Comparison of ENCODE assay signal across 17 cellular contexts in genomic region chr2:234363647-234364294, GRCh38.
DNase-seq lines count a peak whose midpoint lies in the region; ATAC-seq and TF ChIP-seq lines count a peak whose summit lies in the region.
"Had no signal": no experiment of that assay in that cellular context is flagged by ENCODE, and none has a peak within 500 bp of the region (broad histone marks: within the 10 kb centered on the region; RNA-seq: fewer than 3 reads in every experiment).

No MANE protein-coding gene starts in this region.

- no peak overlapping the region for H4K91ac ChIP-seq in mesenchymal stem cell (ENCODE audit: low read length)

- H3K9me3 Mint-ChIP-seq in activated CD4-positive, alpha-beta T cell treated with anti-CD3 and anti-CD28 coated beads for 36 hours (ENCODE audit: low read depth) = peaks cover 5% of the 10 kb centered on the region

- H3K36me3 ChIP-seq in mesenchymal stem cell (ENCODE audit: control insufficient read depth in 1 of 2, insufficient read depth in 2 of 2, low read depth in 1 of 2, low read length in 2 of 2) = no peaks in the 10 kb centered on the region
- H3K36me3 ChIP-seq: left ventricle myocardium inferior, transverse colon had no signal

- no peak overlapping the region for H3K4me2 ChIP-seq in mesenchymal stem cell (ENCODE audit: low read length, poor library complexity, severe bottlenecking)

- H3K27me3 Mint-ChIP-seq in activated CD4-positive, alpha-beta T cell treated with anti-CD3 and anti-CD28 coated beads for 36 hours = no peaks in the 10 kb centered on the region

- H3K4me3 ChIP-seq in mesenchymal stem cell (ENCODE audit: insufficient read depth in 1 of 2, low read depth in 1 of 2, low read length in 2 of 2) (no peak overlapping the region), lower leg skin (ENCODE audit: low read depth, poor library complexity, severe bottlenecking) (no peak overlapping the region)
- H3K4me3 ChIP-seq: left ventricle myocardium inferior, transverse colon had no signal

- peak overlapping the region; percentile 3 for H3K27ac Mint-ChIP-seq in activated CD4-positive, alpha-beta T cell treated with anti-CD3 and anti-CD28 coated beads for 36 hours
- H3K27ac Mint-ChIP-seq: CD8-positive, alpha-beta T cell; stimulated activated naive B cell treated with anti-CD40 and anti-IgM and Interleukin-4, amounts not matched to agents 10 μg/mL and 1 μg/mL and 100 μg/mL, for 72 hours had no signal

- TF ChIP-seq CTCF in VCaP (conservative IDR thresholded peaks at IDR 0.05) = no peak
- no peak for TF ChIP-seq CTCF in GM13977 (IDR thresholded peaks at IDR 0.05; ENCODE audit: extremely low read depth, insufficient read depth, missing control alignments)
- TF ChIP-seq CTCF in lower leg skin (IDR thresholded peaks at IDR 0.05) = no peak

- no peak for TF ChIP-seq POLR2A in lower leg skin (IDR thresholded peaks at IDR 0.05)

- H3K27ac ChIP-seq in VCaP = peak overlapping the region; percentile 75
- peak overlapping the region; percentile 65 for H3K27ac ChIP-seq in mesenchymal stem cell (ENCODE audit: low read length, poor library complexity, severe bottlenecking)
- H3K27ac ChIP-seq: left ventricle myocardium inferior had no signal

- H3K4me1 ChIP-seq in mesenchymal stem cell (ENCODE audit: control insufficient read depth, insufficient read depth, low read depth, low read length) = peaks cover 13% of the 10 kb centered on the region
- H3K4me1 ChIP-seq: left ventricle myocardium inferior had no signal

- POLR2A ChIA-PET in activated CD4-positive, alpha-beta T cell treated with anti-CD3 and anti-CD28 coated beads for 36 hours (lab: Charles Lee) = interaction anchor here (0.9 kb wide), 1 partner anchor 133 kb away, joined by 3 read pairs; the partner anchor contains the start of gene ARL4C

- CTCF ChIA-PET in activated CD4-positive, alpha-beta T cell treated with anti-CD3 and anti-CD28 coated beads for 36 hours (lab: Charles Lee) = interaction anchor here (0.7 kb wide), 1 partner anchor 253 kb away, joined by 4 read pairs; no protein-coding TSS in a partner anchor

- H2AFZ ChIP-seq in mesenchymal stem cell (ENCODE audit: low read depth, low read length) = no peak overlapping the region

- H3K36me3 Mint-ChIP-seq in activated CD4-positive, alpha-beta T cell treated with anti-CD3 and anti-CD28 coated beads for 36 hours (ENCODE audit: low read depth) = no peaks in the 10 kb centered on the region
- H3K36me3 Mint-ChIP-seq: CD8-positive, alpha-beta T cell had no signal

- peak overlapping the region; percentile 73 for H2BK15ac ChIP-seq in mesenchymal stem cell (ENCODE audit: low read depth, poor library complexity, severe bottlenecking)

- peak overlapping the region in 1 of 2 experiments; percentile 23 for H3K14ac ChIP-seq in mesenchymal stem cell (ENCODE audit: low read length in 2 of 2)

- 35% methylated on average over 10 of the region's 10 CpGs for WGBS in mesenchymal stem cell
- WGBS in lower leg skin, 2 donors = 64 to 77% methylated on average over 10 of the region's 10 CpGs

- H2BK12ac ChIP-seq in mesenchymal stem cell (ENCODE audit: low read length in 2 of 2) = peak overlapping the region in 1 of 2 experiments; percentile 11

- intact Hi-C loops in activated CD4-positive, alpha-beta T cell treated with anti-CD3 and anti-CD28 coated beads for 36 hours (cut with DNase I, micrococcal nuclease) = no loop called here
- intact Hi-C loops in lower leg skin (cut with DNase I; ENCODE audit: low total_unique reads) = no loop called here

- no peak overlapping the region for H4K8ac ChIP-seq in mesenchymal stem cell (ENCODE audit: low read length)

- no peak overlapping the region for H3K4ac ChIP-seq in mesenchymal stem cell (ENCODE audit: low read depth in 1 of 2, low read length in 2 of 2)

- H2AK5ac ChIP-seq in mesenchymal stem cell (ENCODE audit: low read length, severe bottlenecking) = peak overlapping the region; percentile 33

- in situ Hi-C loops in GM13977 (cut with MboI; ENCODE audit: low pct_unique_long_range_greater_than_20kb, low sequenced_read_pairs, unreplicated experiment) = no loop called here

- no peak overlapping the region for H2BK5ac ChIP-seq in mesenchymal stem cell (ENCODE audit: low read depth, low read length, poor library complexity, severe bottlenecking)

- H3K4me3 Mint-ChIP-seq in activated CD4-positive, alpha-beta T cell treated with anti-CD3 and anti-CD28 coated beads for 36 hours = no peak overlapping the region
- H3K4me3 Mint-ChIP-seq: CD8-positive, alpha-beta T cell; stimulated activated naive B cell treated with anti-CD40 and anti-IgM and Interleukin-4, amounts not matched to agents 10 μg/mL and 1 μg/mL and 100 μg/mL, for 72 hours had no signal

- peaks cover 41% of the 10 kb centered on the region for H3K4me1 Mint-ChIP-seq in activated CD4-positive, alpha-beta T cell treated with anti-CD3 and anti-CD28 coated beads for 36 hours

- no peak for ATAC-seq in activated CD4-positive, alpha-beta T cell treated with anti-CD3 and anti-CD28 coated beads for 36 hours
- ATAC-seq in SK-N-SH treated with all-trans-retinoic acid at 6 μM for 48 hours = no peak
- ATAC-seq: CD8-positive, alpha-beta T cell; stimulated activated naive B cell treated with anti-CD40 and anti-IgM and Interleukin-4, amounts not matched to agents 10 μg/mL and 1 μg/mL and 100 μg/mL, for 72 hours had no signal

- no peaks in the 10 kb centered on the region for H3K79me1 ChIP-seq in mesenchymal stem cell (replicated peaks; ENCODE audit: low read length, poor library complexity, severe bottlenecking)

- H2BK120ac ChIP-seq in mesenchymal stem cell (ENCODE audit: low read depth, low read length) = no peak overlapping the region

- H3K9me3 ChIP-seq in mesenchymal stem cell (ENCODE audit: control insufficient read depth, low read length) = no peaks in the 10 kb centered on the region
- H3K9me3 ChIP-seq: transverse colon had no signal

- H3K23ac ChIP-seq in mesenchymal stem cell (ENCODE audit: low read length in 2 of 2) = no peak overlapping the region

- peak overlapping the region in 1 of 2 experiments; percentile 44 for H3K18ac ChIP-seq in mesenchymal stem cell (ENCODE audit: low read depth in 1 of 2, low read length in 2 of 2)

- H3K27me3 ChIP-seq in mesenchymal stem cell (ENCODE audit: control insufficient read depth in 1 of 2, insufficient read depth in 1 of 2, low read length in 2 of 2) = no peaks in the 10 kb centered on the region
- H3K27me3 ChIP-seq: transverse colon had no signal

- H3K9ac ChIP-seq in mesenchymal stem cell (ENCODE audit: low read length) = no peak overlapping the region

- DNase-seq in activated CD4-positive, alpha-beta T cell treated with anti-CD3 and anti-CD28 coated beads for 36 hours = no peak
- DNase-seq in activated CD4-positive, alpha-beta T cell treated with anti-CD3 and anti-CD28 coated beads, Interleukin-2, amount 50 U/mL, for 48 hours = no peak
- no peak for DNase-seq in mesenchymal stem cell
- no peak for DNase-seq in GM13977 (ENCODE audit: low spot score)
- DNase-seq in lower leg skin (ENCODE audit: low spot score in 2 of 2) = no peak
- no peak for DNase-seq in DMS79 treated with DMSO at 0.1 percent for 48 hours (lab: John Stamatoyannopoulos, UW)
- DNase-seq: activated CD4-positive, alpha-beta T cell treated with anti-CD3 and anti-CD28 coated beads for 4 hours; activated gamma-delta T cell treated with Interleukin-2 at 50 U/mL for 16 hours; amniotic stem cell; CD8-positive, alpha-beta T cell; left ventricle myocardium inferior; NCI-H2029; NCI-H524; stimulated activated naive B cell treated with anti-CD40 and anti-IgM and Interleukin-4, amounts not matched to agents 10 μg/mL and 1 μg/mL and 100 μg/mL, for 72 hours; transverse colon had no signal

TF ChIP-seq in SK-N-SH treated with all-trans-retinoic acid at 6 μM for 48 hours, 23 proteins besides CTCF, POLR2A, EP300 and RAD21 (continues in another document):
- TF ChIP-seq PPARA (CRISPR knock-in tag; IDR thresholded peaks at IDR 0.05; ENCODE audit: borderline replicate concordance) (no peak), GLIS3 (CRISPR knock-in tag; IDR thresholded peaks at IDR 0.05) (no peak), RARB (CRISPR knock-in tag; IDR thresholded peaks at IDR 0.05) (no peak), OSR1 (CRISPR knock-in tag; IDR thresholded peaks at IDR 0.05) (no peak), ZFP30 (CRISPR knock-in tag; IDR thresholded peaks at IDR 0.05) (no peak), ZNF70 (CRISPR knock-in tag; IDR thresholded peaks at IDR 0.05) (no peak), PATZ1 (CRISPR knock-in tag; IDR thresholded peaks at IDR 0.05; ENCODE audit: borderline replicate concordance) (no peak), TOX (CRISPR knock-in tag; IDR thresholded peaks at IDR 0.05; ENCODE audit: borderline replicate concordance) (no peak)
